ENCODE assay signal across 32 cellular contexts in genomic region chr20:16946097-16946496, GRCh38.
"Had no signal": no experiment of that assay in that cellular context is flagged by ENCODE, and none has a peak within 500 bp of the region (broad histone marks: within the 10 kb centered on the region; RNA-seq: fewer than 3 reads in every experiment).

No MANE protein-coding gene starts in this region.

- H3K36me3 Mint-ChIP-seq: natural killer cell treated with Interleukin-12 subunit alpha and Interleukin-12 subunit beta and Interleukin-15 and Interleukin-18, amount 100 ng/mL, for 72 hours; stimulated activated effector memory CD8-positive, alpha-beta T cell treated with anti-CD3 and anti-CD28 coated beads, Interleukin-12 subunit alpha, Interleukin-12 subunit beta, amount 100 ng/mL, for 72 hours had no signal

- H3K36me3 ChIP-seq: lower lobe of right lung, pancreas, prostate gland, sigmoid colon, spleen, suprapubic skin, thoracic aorta, tibial artery, upper lobe of left lung, vagina had no signal

- H3K9me3 ChIP-seq: mucosa of descending colon, pancreas, prostate gland, suprapubic skin, thoracic aorta, vagina had no signal

- H3K27ac ChIP-seq: lower lobe of right lung, pancreas, prostate gland, spleen, suprapubic skin, upper lobe of left lung, vagina had no signal

- H3K4me1 Mint-ChIP-seq: naive thymus-derived CD4-positive, alpha-beta T cell; stimulated activated effector memory CD8-positive, alpha-beta T cell treated with anti-CD3 and anti-CD28 coated beads, Interleukin-12 subunit alpha, Interleukin-12 subunit beta, amount 100 ng/mL, for 72 hours had no signal

- H3K4me3 Mint-ChIP-seq: naive thymus-derived CD4-positive, alpha-beta T cell; natural killer cell treated with Interleukin-12 subunit alpha and Interleukin-12 subunit beta and Interleukin-15 and Interleukin-18, amount 100 ng/mL, for 72 hours; neural crest cell; stimulated activated effector memory CD8-positive, alpha-beta T cell treated with anti-CD3 and anti-CD28 coated beads, Interleukin-12 subunit alpha, Interleukin-12 subunit beta, amount 100 ng/mL, for 72 hours; stimulated activated naive CD8-positive, alpha-beta T cell treated with anti-CD3 and anti-CD28 coated beads, Interleukin-15, Interleukin-2, amounts not matched to agents 100 ng/mL and 50 ng/mL, for 24 hours had no signal

- DNase-seq: hippocampal formation; kidney glomerular epithelial cell; left cardiac atrium; left ventricle myocardium superior; lower lobe of right lung; mammary epithelial cell; mesenchymal stem cell; midbrain; mucosa of descending colon; naive thymus-derived CD4-positive, alpha-beta T cell; nucleus accumbens; pancreas; posterior cingulate gyrus; retina; right cardiac atrium; sigmoid colon; small intestine; spleen; stimulated activated CD4-positive, alpha-beta T cell treated with anti-CD3 and anti-CD28 coated beads, Interleukin-4, amount 100 ng/mL, for 24 hours; stimulated activated naive CD4-positive, alpha-beta T cell; tibial artery; upper lobe of left lung had no signal

- H3K27me3 ChIP-seq: pancreas, sigmoid colon, spleen, suprapubic skin, tibial artery, upper lobe of left lung, vagina had no signal

- H3K9me3 Mint-ChIP-seq: neural crest cell; stimulated activated naive CD8-positive, alpha-beta T cell treated with anti-CD3 and anti-CD28 coated beads, Interleukin-15, Interleukin-2, amounts not matched to agents 100 ng/mL and 50 ng/mL, for 24 hours had no signal

- FAIRE-seq: keratinocyte, pancreas, small intestine had no signal

- H3K27ac Mint-ChIP-seq: naive thymus-derived CD4-positive, alpha-beta T cell; natural killer cell treated with Interleukin-12 subunit alpha and Interleukin-12 subunit beta and Interleukin-15 and Interleukin-18, amount 100 ng/mL, for 72 hours; stimulated activated effector memory CD8-positive, alpha-beta T cell treated with anti-CD3 and anti-CD28 coated beads, Interleukin-12 subunit alpha, Interleukin-12 subunit beta, amount 100 ng/mL, for 72 hours; stimulated activated naive CD8-positive, alpha-beta T cell treated with anti-CD3 and anti-CD28 coated beads, Interleukin-15, Interleukin-2, amounts not matched to agents 100 ng/mL and 50 ng/mL, for 24 hours had no signal

- H3K4me1 ChIP-seq: lower lobe of right lung, pancreas, prostate gland, spleen, suprapubic skin, upper lobe of left lung, vagina had no signal

- ATAC-seq: left cardiac atrium; left lobe of liver; left ventricle myocardium superior; lower lobe of right lung; mucosa of descending colon; naive thymus-derived CD4-positive, alpha-beta T cell; natural killer cell treated with Interleukin-12 subunit alpha and Interleukin-12 subunit beta and Interleukin-15 and Interleukin-18, amount 100 ng/mL, for 72 hours; pancreas; right cardiac atrium; stimulated activated effector memory CD8-positive, alpha-beta T cell treated with anti-CD3 and anti-CD28 coated beads, Interleukin-12 subunit alpha, Interleukin-12 subunit beta, amount 100 ng/mL, for 72 hours had no signal

- H3K27me3 Mint-ChIP-seq: natural killer cell treated with Interleukin-12 subunit alpha and Interleukin-12 subunit beta and Interleukin-15 and Interleukin-18, amount 100 ng/mL, for 72 hours; stimulated activated naive CD8-positive, alpha-beta T cell treated with anti-CD3 and anti-CD28 coated beads, Interleukin-15, Interleukin-2, amounts not matched to agents 100 ng/mL and 50 ng/mL, for 24 hours had no signal

- H3K4me3 ChIP-seq: lower lobe of right lung, mucosa of descending colon, pancreas, prostate gland, sigmoid colon, spleen, suprapubic skin, thoracic aorta, tibial artery, upper lobe of left lung, vagina had no signal
